ENCODE assay signal across 9 cellular contexts in genomic region chr15:90922712-90923322, GRCh38. TPM values are rescaled to one million over a fixed set of nuclear protein-coding genes. Genes with fewer than 3 reads are reported as not detected.
DNase-seq lines count a peak whose midpoint lies in the region; ATAC-seq and TF ChIP-seq lines count a peak whose summit lies in the region.
"Not testable (repeated sequence)": the region's sequence is repeated elsewhere in the genome, so short reads cannot be mapped to it uniquely, and the experiment has no call there.
"Had no signal": no experiment of that assay in that cellular context is flagged by ENCODE, and none has a peak within 500 bp of the region (broad histone marks: within the 10 kb centered on the region; RNA-seq: fewer than 3 reads in every experiment).

No MANE protein-coding gene starts in this region.

- not testable (repeated sequence) for H3K9me3 ChIP-seq in transverse colon

- not testable (repeated sequence) for H3K9me3 Mint-ChIP-seq in activated CD8-positive, alpha-beta T cell treated with anti-CD3 and anti-CD28 coated beads for 36 hours

- CTCF ChIA-PET in activated CD8-positive, alpha-beta T cell treated with anti-CD3 and anti-CD28 coated beads for 36 hours (lab: Charles Lee) = interaction anchor here (1.2 to 6.1 kb wide), 4 partner anchors 10 to 30 kb away, joined by 3 to 47 read pairs (median 5); partner anchors contain the start of genes HDDC3 and MAN2A2

- 89 to 100% methylated on average over 3 to 7 of the region's 7 CpGs for whole genome bisulfite sequencing in transverse colon (ENCODE audit: low coverage in 1 of 2), 2 donors

- peaks cover 24% of the 10 kb centered on the region for H3K36me3 Mint-ChIP-seq in activated CD8-positive, alpha-beta T cell treated with anti-CD3 and anti-CD28 coated beads for 36 hours (ENCODE audit: low read depth)

- in situ Hi-C loops in transverse colon (cut with MboI; ENCODE audit: low pct_ligation_motif_present in 1 of 4, low pct_unique_long_range_greater_than_20kb in 1 of 4, low sequenced_read_pairs in 3 of 4) = not testable (repeated sequence)

- not testable (repeated sequence) for H3K27me3 Mint-ChIP-seq in activated CD8-positive, alpha-beta T cell treated with anti-CD3 and anti-CD28 coated beads for 36 hours

- not testable (repeated sequence) for H3K4me1 ChIP-seq in foreskin keratinocyte, transverse colon

- POLR2A ChIA-PET in activated CD8-positive, alpha-beta T cell treated with anti-CD3 and anti-CD28 coated beads for 36 hours (lab: Charles Lee) = interaction anchor here (1.1 to 2.8 kb wide), 7 partner anchors 9 to 50 kb away, joined by 3 to 12 read pairs (median 4); partner anchors contain the start of gene MAN2A2

- DNase-seq in HuH-7 (ENCODE audit: low spot score) (peak; percentile 41), transverse colon (peak; percentile 28)
- peak; percentile 37 for DNase-seq in activated CD8-positive, alpha-beta T cell treated with anti-CD3 and anti-CD28 coated beads for 36 hours
- DNase-seq in foreskin keratinocyte = not testable (repeated sequence)

- not testable (repeated sequence) for H3K4me3 Mint-ChIP-seq in activated CD8-positive, alpha-beta T cell treated with anti-CD3 and anti-CD28 coated beads for 36 hours

- TF ChIP-seq POLR2A in transverse colon (IDR thresholded peaks at IDR 0.05) = not testable (repeated sequence)

- not testable (repeated sequence) for TF ChIP-seq EP300 in transverse colon (IDR thresholded peaks at IDR 0.05; ENCODE audit: low read depth)

- H3K4me1 Mint-ChIP-seq in activated CD8-positive, alpha-beta T cell treated with anti-CD3 and anti-CD28 coated beads for 36 hours (ENCODE audit: low read depth) = peaks cover 19% of the 10 kb centered on the region

- H3K27ac Mint-ChIP-seq in activated CD8-positive, alpha-beta T cell treated with anti-CD3 and anti-CD28 coated beads for 36 hours = peak overlapping the region; percentile 35

- intact Hi-C loops in activated CD8-positive, alpha-beta T cell treated with anti-CD3 and anti-CD28 coated beads for 36 hours (cut with micrococcal nuclease); transverse colon (cut with DNase I; ENCODE audit: low total_unique reads): not testable (repeated sequence)

- TF ChIP-seq CTCF in activated CD8-positive, alpha-beta T cell treated with anti-CD3 and anti-CD28 coated beads for 36 hours (IDR thresholded peaks at IDR 0.05); foreskin keratinocyte (conservative IDR thresholded peaks at IDR 0.05); transverse colon (IDR thresholded peaks at IDR 0.05): not testable (repeated sequence)

- H3K4me3 ChIP-seq in transverse colon = not testable (repeated sequence)

- peaks cover 0 to 33% (median 12%) of the 10 kb centered on the region in 4 donors for H3K36me3 ChIP-seq in transverse colon

- H3K27me3 ChIP-seq in foreskin keratinocyte, transverse colon: not testable (repeated sequence)

- not testable (repeated sequence) for H3K27ac ChIP-seq in foreskin keratinocyte, transverse colon

- ATAC-seq in GM18873 (IDR thresholded peaks at IDR 0.05; ENCODE audit: low FRiP score, unreplicated experiment) (peak; percentile 80), GM21360 (IDR thresholded peaks at IDR 0.05; ENCODE audit: unreplicated experiment) (peak; percentile 77), HG02610 (IDR thresholded peaks at IDR 0.05; ENCODE audit: unreplicated experiment) (peak; percentile 69), HG03095 (IDR thresholded peaks at IDR 0.05; ENCODE audit: unreplicated experiment) (peak; percentile 87), foreskin keratinocyte (peak; percentile 34)
- ATAC-seq in activated CD8-positive, alpha-beta T cell treated with anti-CD3 and anti-CD28 coated beads for 36 hours = peak; percentile 82

RNA-seq across cellular contexts. Expression of gene HDDC3, which starts 9.5 kb away (rescaled TPM):
- total RNA-seq in activated CD8-positive, alpha-beta T cell treated with anti-CD3 and anti-CD28 coated beads for 36 hours = 10 to 100 TPM; 34.2 to 35.6 TPM
- total RNA-seq in foreskin keratinocyte (15.7 and 16.1 TPM in 2 replicates), transverse colon (10 to 100 TPM; 13.8 to 21.8 (median 17.9) TPM)
- polyA plus RNA-seq in foreskin keratinocyte = 23.7 and 25.1 TPM in 2 replicates

RNA-seq across cellular contexts. Expression of gene UNC45A, which starts 12.3 kb away (rescaled TPM):
- 10 to 100 TPM; 65.0 to 66.8 TPM for total RNA-seq in activated CD8-positive, alpha-beta T cell treated with anti-CD3 and anti-CD28 coated beads for 36 hours
- total RNA-seq in foreskin keratinocyte (59.0 and 59.7 TPM in 2 replicates), transverse colon (100 to 1,000 TPM in 1 of 4 donors, 10 to 100 TPM in 3; 34.4 to 142 (median 52.9) TPM)
- 46.5 and 52.5 TPM in 2 replicates for polyA plus RNA-seq in foreskin keratinocyte

RNA-seq across cellular contexts. Expression of gene MAN2A2, which starts 19.7 kb away (rescaled TPM):
- 10 to 100 TPM; 85.0 to 87.7 TPM for total RNA-seq in activated CD8-positive, alpha-beta T cell treated with anti-CD3 and anti-CD28 coated beads for 36 hours
- 10.3 and 11.0 TPM in 2 replicates for total RNA-seq in foreskin keratinocyte
- polyA plus RNA-seq in foreskin keratinocyte = 4.8 and 5.8 TPM in 2 replicates
- total RNA-seq in transverse colon = 100 to 1,000 TPM in 2 of 4 donors, 10 to 100 TPM in 2; 46.8 to 109 (median 86.4) TPM

RNA-seq across cellular contexts. Expression of gene RCCD1, which starts 31.9 kb away (rescaled TPM):
- total RNA-seq in activated CD8-positive, alpha-beta T cell treated with anti-CD3 and anti-CD28 coated beads for 36 hours = 10 to 100 TPM; 30.0 to 30.9 TPM
- 14.4 and 16.5 TPM in 2 replicates for total RNA-seq in foreskin keratinocyte
- polyA plus RNA-seq in foreskin keratinocyte = 15.3 and 18.2 TPM in 2 replicates
- 100 to 1,000 TPM in 1 of 4 donors, 10 to 100 TPM in 3; 13.1 to 438 (median 16.2) TPM for total RNA-seq in transverse colon
- total RNA-seq: H4 had no signal

RNA-seq across cellular contexts. Expression of gene FES, which starts 38.5 kb away (rescaled TPM):
- total RNA-seq in activated CD8-positive, alpha-beta T cell treated with anti-CD3 and anti-CD28 coated beads for 36 hours = 1 to 10 TPM; 4.1 to 4.6 TPM
- 1.5 and 1.8 TPM in 2 replicates for total RNA-seq in foreskin keratinocyte
- polyA plus RNA-seq in foreskin keratinocyte = 0.69 and 1.5 TPM in 2 replicates
- 10 to 100 TPM in 3 of 4 donors, 1 to 10 TPM in 1; 7.0 to 18.3 (median 14.0) TPM for total RNA-seq in transverse colon

Comparison
In these comparisons a context has a peak if more than half of its experiments do, and no peak if none do; other contexts are left out.
1. ATAC-seq: peak in every context shown above with its lines; median percentile 87 in HG03095; 82 in activated CD8-positive, alpha-beta T cell treated with anti-CD3 and anti-CD28 coated beads for 36 hours; 80 in GM18873; 77 in GM21360; 69 in HG02610; 34 in foreskin keratinocyte.